2 cellular contexts compared by ENCODE assay signal in the genomic region with DNA sequence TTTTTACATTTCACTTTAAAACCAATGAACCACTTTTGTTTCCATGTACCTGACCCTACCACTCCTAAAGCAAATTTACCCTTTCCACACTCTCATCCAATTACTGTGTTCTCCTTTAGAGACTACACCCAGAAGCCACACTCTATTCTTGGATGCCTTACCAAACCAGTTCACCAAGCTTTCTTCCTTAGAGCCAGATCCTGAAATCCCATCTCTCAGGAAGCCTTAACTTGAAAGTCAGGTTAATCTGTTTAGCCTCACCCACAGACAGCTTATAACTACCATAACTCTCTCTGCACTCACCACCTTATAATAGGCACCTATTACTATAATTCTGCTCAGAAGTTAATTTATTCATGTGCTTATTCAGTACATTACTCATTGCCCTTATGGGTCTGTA.
TF ChIP-seq lines count a peak whose summit lies in the region.

No MANE protein-coding gene starts in this region.

TF ChIP-seq in SK-N-SH, 30 proteins besides CTCF, POLR2A, EP300 and RAD21 (continued from another document):
- TF ChIP-seq, protein P1, sequence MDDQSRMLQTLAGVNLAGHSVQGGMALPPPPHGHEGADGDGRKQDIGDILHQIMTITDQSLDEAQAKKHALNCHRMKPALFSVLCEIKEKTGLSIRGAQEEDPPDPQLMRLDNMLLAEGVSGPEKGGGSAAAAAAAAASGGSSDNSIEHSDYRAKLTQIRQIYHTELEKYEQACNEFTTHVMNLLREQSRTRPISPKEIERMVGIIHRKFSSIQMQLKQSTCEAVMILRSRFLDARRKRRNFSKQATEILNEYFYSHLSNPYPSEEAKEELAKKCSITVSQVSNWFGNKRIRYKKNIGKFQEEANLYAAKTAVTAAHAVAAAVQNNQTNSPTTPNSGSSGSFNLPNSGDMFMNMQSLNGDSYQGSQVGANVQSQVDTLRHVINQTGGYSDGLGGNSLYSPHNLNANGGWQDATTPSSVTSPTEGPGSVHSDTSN (IDR thresholded peaks at IDR 0.05), result no peak
- TF ChIP-seq EZH2phosphoT487 (IDR thresholded peaks at IDR 0.05; ENCODE audit: borderline replicate concordance, low read depth), result no peak
- TF ChIP-seq, protein P2, sequence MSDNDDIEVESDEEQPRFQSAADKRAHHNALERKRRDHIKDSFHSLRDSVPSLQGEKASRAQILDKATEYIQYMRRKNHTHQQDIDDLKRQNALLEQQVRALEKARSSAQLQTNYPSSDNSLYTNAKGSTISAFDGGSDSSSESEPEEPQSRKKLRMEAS (IDR thresholded peaks at IDR 0.05; ENCODE audit: low read depth), result no peak
- no peak for TF ChIP-seq YY1 (IDR thresholded peaks at IDR 0.05; ENCODE audit: low read depth)
- no peak for TF ChIP-seq ELF1 (IDR thresholded peaks at IDR 0.05)
- TF ChIP-seq TAF1 (IDR thresholded peaks at IDR 0.05; ENCODE audit: borderline replicate concordance, low read depth, low read length), result no peak
- TF ChIP-seq NRF1 (IDR thresholded peaks at IDR 0.05; ENCODE audit: low read depth, low read length), result no peak
- no peak for TF ChIP-seq MXI1 (IDR thresholded peaks at IDR 0.05; ENCODE audit: low read depth, low read length)
- TF ChIP-seq, protein P3, sequence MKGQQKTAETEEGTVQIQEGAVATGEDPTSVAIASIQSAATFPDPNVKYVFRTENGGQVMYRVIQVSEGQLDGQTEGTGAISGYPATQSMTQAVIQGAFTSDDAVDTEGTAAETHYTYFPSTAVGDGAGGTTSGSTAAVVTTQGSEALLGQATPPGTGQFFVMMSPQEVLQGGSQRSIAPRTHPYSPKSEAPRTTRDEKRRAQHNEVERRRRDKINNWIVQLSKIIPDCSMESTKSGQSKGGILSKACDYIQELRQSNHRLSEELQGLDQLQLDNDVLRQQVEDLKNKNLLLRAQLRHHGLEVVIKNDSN (IDR thresholded peaks at IDR 0.05; ENCODE audit: borderline replicate concordance, low read depth), result no peak

TF ChIP-seq in SK-N-SH treated with all-trans-retinoic acid at 6 μM for 48 hours, 23 proteins besides CTCF, POLR2A, EP300 and RAD21 (continued from another document):
- TF ChIP-seq, protein P4, sequence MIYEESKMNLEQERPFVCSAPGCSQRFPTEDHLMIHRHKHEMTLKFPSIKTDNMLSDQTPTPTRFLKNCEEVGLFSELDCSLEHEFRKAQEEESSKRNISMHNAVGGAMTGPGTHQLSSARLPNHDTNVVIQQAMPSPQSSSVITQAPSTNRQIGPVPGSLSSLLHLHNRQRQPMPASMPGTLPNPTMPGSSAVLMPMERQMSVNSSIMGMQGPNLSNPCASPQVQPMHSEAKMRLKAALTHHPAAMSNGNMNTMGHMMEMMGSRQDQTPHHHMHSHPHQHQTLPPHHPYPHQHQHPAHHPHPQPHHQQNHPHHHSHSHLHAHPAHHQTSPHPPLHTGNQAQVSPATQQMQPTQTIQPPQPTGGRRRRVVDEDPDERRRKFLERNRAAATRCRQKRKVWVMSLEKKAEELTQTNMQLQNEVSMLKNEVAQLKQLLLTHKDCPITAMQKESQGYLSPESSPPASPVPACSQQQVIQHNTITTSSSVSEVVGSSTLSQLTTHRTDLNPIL (CRISPR knock-in tag; IDR thresholded peaks at IDR 0.05; ENCODE audit: low read depth), result no peak
- TF ChIP-seq, protein P5, sequence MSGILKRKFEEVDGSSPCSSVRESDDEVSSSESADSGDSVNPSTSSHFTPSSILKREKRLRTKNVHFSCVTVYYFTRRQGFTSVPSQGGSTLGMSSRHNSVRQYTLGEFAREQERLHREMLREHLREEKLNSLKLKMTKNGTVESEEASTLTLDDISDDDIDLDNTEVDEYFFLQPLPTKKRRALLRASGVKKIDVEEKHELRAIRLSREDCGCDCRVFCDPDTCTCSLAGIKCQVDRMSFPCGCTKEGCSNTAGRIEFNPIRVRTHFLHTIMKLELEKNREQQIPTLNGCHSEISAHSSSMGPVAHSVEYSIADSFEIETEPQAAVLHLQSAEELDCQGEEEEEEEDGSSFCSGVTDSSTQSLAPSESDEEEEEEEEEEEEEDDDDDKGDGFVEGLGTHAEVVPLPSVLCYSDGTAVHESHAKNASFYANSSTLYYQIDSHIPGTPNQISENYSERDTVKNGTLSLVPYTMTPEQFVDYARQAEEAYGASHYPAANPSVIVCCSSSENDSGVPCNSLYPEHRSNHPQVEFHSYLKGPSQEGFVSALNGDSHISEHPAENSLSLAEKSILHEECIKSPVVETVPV (CRISPR knock-in tag; IDR thresholded peaks at IDR 0.05), result no peak
- TF ChIP-seq ESRRG (CRISPR knock-in tag; IDR thresholded peaks at IDR 0.05) (no peak), PPARA (CRISPR knock-in tag; IDR thresholded peaks at IDR 0.05; ENCODE audit: borderline replicate concordance) (no peak), TOX (CRISPR knock-in tag; IDR thresholded peaks at IDR 0.05; ENCODE audit: borderline replicate concordance) (no peak), ZNF565 (CRISPR knock-in tag; conservative IDR thresholded peaks at IDR 0.05; ENCODE audit: low read depth) (no peak)
- TF ChIP-seq, protein P6, sequence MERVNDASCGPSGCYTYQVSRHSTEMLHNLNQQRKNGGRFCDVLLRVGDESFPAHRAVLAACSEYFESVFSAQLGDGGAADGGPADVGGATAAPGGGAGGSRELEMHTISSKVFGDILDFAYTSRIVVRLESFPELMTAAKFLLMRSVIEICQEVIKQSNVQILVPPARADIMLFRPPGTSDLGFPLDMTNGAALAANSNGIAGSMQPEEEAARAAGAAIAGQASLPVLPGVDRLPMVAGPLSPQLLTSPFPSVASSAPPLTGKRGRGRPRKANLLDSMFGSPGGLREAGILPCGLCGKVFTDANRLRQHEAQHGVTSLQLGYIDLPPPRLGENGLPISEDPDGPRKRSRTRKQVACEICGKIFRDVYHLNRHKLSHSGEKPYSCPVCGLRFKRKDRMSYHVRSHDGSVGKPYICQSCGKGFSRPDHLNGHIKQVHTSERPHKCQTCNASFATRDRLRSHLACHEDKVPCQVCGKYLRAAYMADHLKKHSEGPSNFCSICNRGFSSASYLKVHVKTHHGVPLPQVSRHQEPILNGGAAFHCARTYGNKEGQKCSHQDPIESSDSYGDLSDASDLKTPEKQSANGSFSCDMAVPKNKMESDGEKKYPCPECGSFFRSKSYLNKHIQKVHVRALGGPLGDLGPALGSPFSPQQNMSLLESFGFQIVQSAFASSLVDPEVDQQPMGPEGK (CRISPR knock-in tag; IDR thresholded peaks at IDR 0.05; ENCODE audit: borderline replicate concordance), result no peak
